In genomic region chr2:138101718-138102117, GRCh38 we compare ENCODE assay signal across 30 cellular contexts.
"Had no signal": no experiment of that assay in that cellular context is flagged by ENCODE, and none has a peak within 500 bp of the region (broad histone marks: within the 10 kb centered on the region; RNA-seq: fewer than 3 reads in every experiment).

No MANE protein-coding gene starts in this region.

- H3K27me3 ChIP-seq: adrenal gland, ascending aorta, body of pancreas, brain microvascular endothelial cell, breast epithelium, cardiac muscle cell had no signal

- H3K36me3 ChIP-seq: adrenal gland, ascending aorta, brain microvascular endothelial cell, breast epithelium, cardiac muscle cell had no signal

- H3K27ac ChIP-seq: adrenal gland, ascending aorta, body of pancreas, brain microvascular endothelial cell, breast epithelium, cardiac muscle cell had no signal

- DNase-seq: activated effector memory CD4-positive, alpha-beta T cell treated with anti-CD3 and anti-CD28 coated beads, Interleukin-2, amount 50 U/mL, for 16 hours; activated effector memory CD4-positive, alpha-beta T cell treated with Interleukin-2 at 50 U/mL for 16 hours; activated gamma-delta T cell; activated gamma-delta T cell treated with Interleukin-2 at 50 U/mL for 16 hours; activated naive CD4-positive, alpha-beta T cell; activated naive CD4-positive, alpha-beta T cell treated with anti-CD3 and anti-CD28 coated beads for 36 hours; activated naive CD4-positive, alpha-beta T cell treated with anti-CD3 and anti-CD28 coated beads, Interleukin-2, amount 10 ng/mL, durations not matched to agents 7 days and 5 days; activated naive CD4-positive, alpha-beta T cell treated with anti-CD3 and anti-CD28 coated beads, Interleukin-2, amount 50 U/mL, for 16 hours; activated naive CD4-positive, alpha-beta T cell treated with Interleukin-2 at 50 U/mL for 16 hours; activated naive CD8-positive, alpha-beta T cell treated with anti-CD3 and anti-CD28 coated beads for 36 hours; activated naive CD8-positive, alpha-beta T cell treated with anti-CD3 and anti-CD28 coated beads, Interleukin-2, amount 10 ng/mL, durations not matched to agents 7 days and 5 days; activated naive CD8-positive, alpha-beta T cell treated with anti-CD3 and anti-CD28 coated beads, Interleukin-2, amount 50 U/mL, for 24 hours; activated T-cell treated with anti-CD3 and anti-CD28 coated beads, Interleukin-2, amount 50 U/mL, for 1 hour; activated T-cell treated with anti-CD3 and anti-CD28 coated beads, Interleukin-2, amount 50 U/mL, for 24 hours; activated T-cell treated with anti-CD3 and anti-CD28 coated beads, Interleukin-2, amount 50 U/mL, for 4 hours; activated T-cell treated with anti-CD3 and anti-CD28 coated beads, Interleukin-2, amount 50 U/mL, for 48 hours; activated T-cell treated with anti-CD3 and anti-CD28 coated beads, Interleukin-2, amount 50 U/mL, for 72 hours; adrenal gland; amniotic stem cell; amygdala; anterior cingulate cortex; aorta; body of pancreas; brain microvascular endothelial cell; caudate nucleus; central memory CD4-positive, alpha-beta T cell; cerebellar nuclear complex had no signal

- H3K4me3 ChIP-seq: adrenal gland, ascending aorta, body of pancreas, breast epithelium, cardiac muscle cell had no signal

- H3K9me3 ChIP-seq: adrenal gland, ascending aorta, body of pancreas, breast epithelium had no signal

- H3K4me1 ChIP-seq: adrenal gland, ascending aorta, body of pancreas, breast epithelium had no signal
